In genomic region chr7:156109988-156110387, GRCh38 we compare ENCODE assay signal across 34 cellular contexts.
"Had no signal": no experiment of that assay in that cellular context is flagged by ENCODE, and none has a peak within 500 bp of the region (broad histone marks: within the 10 kb centered on the region; RNA-seq: fewer than 3 reads in every experiment).

No MANE protein-coding gene starts in this region.

- H3K27ac ChIP-seq: body of pancreas, brain microvascular endothelial cell, breast epithelium, VCaP had no signal

- H3K27me3 ChIP-seq: body of pancreas, brain microvascular endothelial cell had no signal

- H3K27ac Mint-ChIP-seq: activated B cell treated with CpG ODN at 0.5 μM for 24 hours; activated CD4-positive, alpha-beta memory T cell treated with anti-CD3 and anti-CD28 coated beads, Interleukin-2, amount 10 ng/mL, durations not matched to agents 7 days and 5 days; activated CD4-positive, alpha-beta T cell treated with anti-CD3 and anti-CD28 coated beads, Interleukin-2, amount 10 ng/mL, durations not matched to agents 24 days and 14 days; activated CD8-positive, alpha-beta memory T cell treated with anti-CD3 and anti-CD28 coated beads, Interleukin-2, amount 10 ng/mL, durations not matched to agents 7 days and 5 days; activated CD8-positive, alpha-beta T cell treated with anti-CD3 and anti-CD28 coated beads, Interleukin-2, amount 10 ng/mL, durations not matched to agents 7 days and 5 days; activated naive CD4-positive, alpha-beta T cell treated with anti-CD3 and anti-CD28 coated beads, Interleukin-2, amount 50 U/mL, for 24 hours; activated naive CD8-positive, alpha-beta T cell; activated naive CD8-positive, alpha-beta T cell treated with anti-CD3 and anti-CD28 coated beads, Interleukin-2, amount 10 ng/mL, durations not matched to agents 7 days and 5 days; activated naive CD8-positive, alpha-beta T cell treated with anti-CD3 and anti-CD28 coated beads, Interleukin-2, amount 50 U/mL, for 24 hours; activated T-cell treated with anti-CD3 and anti-CD28 coated beads, Interleukin-2, amount 50 U/mL, for 24 hours; activated T-helper 2 cell treated with anti-CD3 and anti-CD28 coated beads, Interferon-gamma antibody, Interleukin-2, Interleukin-4, amounts not matched to agents 10 μg/mL and 5 μg/mL and 100 μg/mL, durations not matched to agents 14 hours and 24 hours and 36 hours; T-helper 1 cell treated with Interleukin-12 subunit alpha and Interleukin-12 subunit beta and Interleukin-4 antibody, amounts not matched to agents 30 μg/mL and 1 μg/mL, for 36 hours; T-helper 2 cell treated with Interferon-gamma antibody and Interleukin-4, amounts not matched to agents 5 μg/mL and 100 μg/mL, for 36 hours had no signal

- H3K36me3 ChIP-seq: brain microvascular endothelial cell, breast epithelium had no signal

- H3K4me3 Mint-ChIP-seq: activated B cell treated with CpG ODN at 0.5 μM for 24 hours; activated CD4-positive, alpha-beta memory T cell treated with anti-CD3 and anti-CD28 coated beads, Interleukin-2, amount 10 ng/mL, durations not matched to agents 7 days and 5 days; activated CD4-positive, alpha-beta T cell treated with anti-CD3 and anti-CD28 coated beads, Interleukin-2, amount 10 ng/mL, durations not matched to agents 24 days and 14 days; activated CD8-positive, alpha-beta memory T cell treated with anti-CD3 and anti-CD28 coated beads, Interleukin-2, amount 10 ng/mL, durations not matched to agents 7 days and 5 days; activated CD8-positive, alpha-beta T cell treated with anti-CD3 and anti-CD28 coated beads, Interleukin-2, amount 10 ng/mL, durations not matched to agents 7 days and 5 days; activated naive CD4-positive, alpha-beta T cell treated with anti-CD3 and anti-CD28 coated beads, Interleukin-2, amount 50 U/mL, for 24 hours; activated naive CD8-positive, alpha-beta T cell; activated naive CD8-positive, alpha-beta T cell treated with anti-CD3 and anti-CD28 coated beads, Interleukin-2, amount 10 ng/mL, durations not matched to agents 7 days and 5 days; activated naive CD8-positive, alpha-beta T cell treated with anti-CD3 and anti-CD28 coated beads, Interleukin-2, amount 50 U/mL, for 24 hours; activated T-cell treated with anti-CD3 and anti-CD28 coated beads, Interleukin-2, amount 50 U/mL, for 24 hours; T-helper 1 cell treated with Interleukin-12 subunit alpha and Interleukin-12 subunit beta and Interleukin-4 antibody, amounts not matched to agents 30 μg/mL and 1 μg/mL, for 36 hours; T-helper 2 cell treated with Interferon-gamma antibody and Interleukin-4, amounts not matched to agents 5 μg/mL and 100 μg/mL, for 36 hours had no signal

- DNase-seq: activated B cell treated with CpG ODN at 0.5 μM for 24 hours; activated CD4-positive, alpha-beta memory T cell treated with anti-CD3 and anti-CD28 coated beads, Interleukin-2, amount 10 ng/mL, durations not matched to agents 7 days and 5 days; activated CD4-positive, alpha-beta T cell treated with anti-CD3 and anti-CD28 coated beads for 4 hours; activated CD4-positive, alpha-beta T cell treated with anti-CD3 and anti-CD28 coated beads, Interleukin-2, amount 10 ng/mL, durations not matched to agents 24 days and 14 days; activated CD4-positive, alpha-beta T cell treated with anti-CD3 and anti-CD28 coated beads, Interleukin-2, amount 50 U/mL, for 1 hour; activated CD4-positive, alpha-beta T cell treated with anti-CD3 and anti-CD28 coated beads, Interleukin-2, amount 50 U/mL, for 4 hours; activated CD4-positive, CD25-positive, alpha-beta regulatory T cell treated with anti-CD3 and anti-CD28 coated beads, Interleukin-2, amount 50 U/mL, for 72 hours; activated CD8-positive, alpha-beta memory T cell treated with anti-CD3 and anti-CD28 coated beads for 24 hours; activated CD8-positive, alpha-beta memory T cell treated with anti-CD3 and anti-CD28 coated beads, Interleukin-2, amount 10 ng/mL, durations not matched to agents 7 days and 5 days; activated CD8-positive, alpha-beta memory T cell treated with anti-CD3 and anti-CD28 coated beads, Interleukin-2, amount 50 U/mL, for 48 hours; activated CD8-positive, alpha-beta T cell treated with anti-CD3 and anti-CD28 coated beads, Interleukin-2, amount 10 ng/mL, durations not matched to agents 7 days and 5 days; activated effector memory CD4-positive, alpha-beta T cell treated with Interleukin-2 at 50 U/mL for 16 hours; activated gamma-delta T cell; activated naive CD4-positive, alpha-beta T cell treated with Interleukin-2 at 50 U/mL for 16 hours; activated naive CD8-positive, alpha-beta T cell treated with anti-CD3 and anti-CD28 coated beads, Interleukin-2, amount 10 ng/mL, durations not matched to agents 7 days and 5 days; activated naive CD8-positive, alpha-beta T cell treated with anti-CD3 and anti-CD28 coated beads, Interleukin-2, amount 50 U/mL, for 24 hours; activated T-cell treated with anti-CD3 and anti-CD28 coated beads, Interleukin-2, amount 50 U/mL, for 24 hours; activated T-cell treated with anti-CD3 and anti-CD28 coated beads, Interleukin-2, amount 50 U/mL, for 48 hours; aorta; body of pancreas; brain microvascular endothelial cell; central memory CD4-positive, alpha-beta T cell; T-helper 1 cell; T-helper 2 cell; T-helper 9 cell had no signal

- H3K27me3 Mint-ChIP-seq: activated B cell treated with CpG ODN at 0.5 μM for 24 hours; activated CD8-positive, alpha-beta memory T cell treated with anti-CD3 and anti-CD28 coated beads, Interleukin-2, amount 10 ng/mL, durations not matched to agents 7 days and 5 days; activated naive CD8-positive, alpha-beta T cell; activated naive CD8-positive, alpha-beta T cell treated with anti-CD3 and anti-CD28 coated beads, Interleukin-2, amount 50 U/mL, for 24 hours; activated T-cell treated with anti-CD3 and anti-CD28 coated beads, Interleukin-2, amount 50 U/mL, for 24 hours had no signal

- FAIRE-seq: astrocyte, TTC549 had no signal

- H3K4me1 Mint-ChIP-seq: activated B cell treated with CpG ODN at 0.5 μM for 24 hours; activated CD4-positive, alpha-beta memory T cell treated with anti-CD3 and anti-CD28 coated beads, Interleukin-2, amount 10 ng/mL, durations not matched to agents 7 days and 5 days; activated CD4-positive, alpha-beta T cell treated with anti-CD3 and anti-CD28 coated beads, Interleukin-2, amount 10 ng/mL, durations not matched to agents 24 days and 14 days; activated CD8-positive, alpha-beta memory T cell treated with anti-CD3 and anti-CD28 coated beads, Interleukin-2, amount 10 ng/mL, durations not matched to agents 7 days and 5 days; activated naive CD4-positive, alpha-beta T cell treated with anti-CD3 and anti-CD28 coated beads, Interleukin-2, amount 50 U/mL, for 24 hours; activated naive CD8-positive, alpha-beta T cell treated with anti-CD3 and anti-CD28 coated beads, Interleukin-2, amount 10 ng/mL, durations not matched to agents 7 days and 5 days; activated naive CD8-positive, alpha-beta T cell treated with anti-CD3 and anti-CD28 coated beads, Interleukin-2, amount 50 U/mL, for 24 hours had no signal

- H3K4me1 ChIP-seq: body of pancreas, breast epithelium had no signal

- H3K4me3 ChIP-seq: body of pancreas, breast epithelium had no signal

- ATAC-seq: activated CD8-positive, alpha-beta memory T cell treated with anti-CD3 and anti-CD28 coated beads, Interleukin-2, amount 10 ng/mL, durations not matched to agents 7 days and 5 days; activated CD8-positive, alpha-beta T cell treated with anti-CD3 and anti-CD28 coated beads, Interleukin-2, amount 10 ng/mL, durations not matched to agents 7 days and 5 days; activated naive CD8-positive, alpha-beta T cell treated with anti-CD3 and anti-CD28 coated beads, Interleukin-2, amount 50 U/mL, for 24 hours; body of pancreas had no signal

- H3K9me3 ChIP-seq: body of pancreas, breast epithelium had no signal

- H3K36me3 Mint-ChIP-seq: activated CD8-positive, alpha-beta memory T cell treated with anti-CD3 and anti-CD28 coated beads, Interleukin-2, amount 10 ng/mL, durations not matched to agents 7 days and 5 days; activated naive CD4-positive, alpha-beta T cell treated with anti-CD3 and anti-CD28 coated beads, Interleukin-2, amount 50 U/mL, for 24 hours; activated naive CD8-positive, alpha-beta T cell; activated naive CD8-positive, alpha-beta T cell treated with anti-CD3 and anti-CD28 coated beads, Interleukin-2, amount 10 ng/mL, durations not matched to agents 7 days and 5 days had no signal

- H3K9me3 Mint-ChIP-seq: activated B cell treated with CpG ODN at 0.5 μM for 24 hours; activated CD4-positive, alpha-beta memory T cell treated with anti-CD3 and anti-CD28 coated beads, Interleukin-2, amount 10 ng/mL, durations not matched to agents 7 days and 5 days; activated CD4-positive, alpha-beta T cell treated with anti-CD3 and anti-CD28 coated beads, Interleukin-2, amount 10 ng/mL, durations not matched to agents 24 days and 14 days; activated naive CD4-positive, alpha-beta T cell treated with anti-CD3 and anti-CD28 coated beads, Interleukin-2, amount 50 U/mL, for 24 hours; activated naive CD8-positive, alpha-beta T cell treated with anti-CD3 and anti-CD28 coated beads, Interleukin-2, amount 10 ng/mL, durations not matched to agents 7 days and 5 days; activated naive CD8-positive, alpha-beta T cell treated with anti-CD3 and anti-CD28 coated beads, Interleukin-2, amount 50 U/mL, for 24 hours; activated T-cell treated with anti-CD3 and anti-CD28 coated beads, Interleukin-2, amount 50 U/mL, for 24 hours; activated T-helper 2 cell treated with anti-CD3 and anti-CD28 coated beads, Interferon-gamma antibody, Interleukin-2, Interleukin-4, amounts not matched to agents 10 μg/mL and 5 μg/mL and 100 μg/mL, durations not matched to agents 14 hours and 24 hours and 36 hours; T-helper 1 cell treated with Interleukin-12 subunit alpha and Interleukin-12 subunit beta and Interleukin-4 antibody, amounts not matched to agents 30 μg/mL and 1 μg/mL, for 36 hours; T-helper 2 cell treated with Interferon-gamma antibody and Interleukin-4, amounts not matched to agents 5 μg/mL and 100 μg/mL, for 36 hours had no signal
